1 cellular context compared by ENCODE assay signal in the genomic region with DNA sequence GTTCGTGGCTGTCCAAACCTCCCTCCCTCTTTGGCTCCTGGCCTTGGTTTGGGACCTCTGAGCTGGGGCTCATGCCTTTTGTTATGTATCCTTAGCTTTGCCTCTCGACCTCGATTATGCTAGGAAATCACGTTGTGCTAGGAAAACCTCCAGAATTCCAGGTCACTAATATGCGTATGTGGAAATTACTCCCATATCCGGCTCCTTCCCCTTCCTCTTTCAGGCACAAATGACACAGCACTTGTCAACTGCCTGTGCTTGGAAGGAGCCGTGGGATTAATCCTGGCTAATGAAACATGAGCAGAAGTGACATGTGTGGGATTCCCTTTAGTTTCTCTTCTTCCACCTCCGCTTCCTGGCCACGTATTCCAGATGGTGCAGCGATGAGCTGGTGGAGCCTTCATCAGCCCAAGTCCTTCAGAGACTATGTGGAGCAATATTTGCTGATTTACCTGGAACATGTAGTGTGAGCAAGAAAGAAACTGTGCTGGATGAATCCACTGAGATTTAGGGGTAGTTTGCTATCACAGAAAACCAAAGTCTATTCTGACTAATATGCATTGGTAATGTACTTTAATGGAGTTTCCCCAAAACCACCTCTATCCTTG.
TF ChIP-seq lines count a peak whose summit lies in the region.

No MANE protein-coding gene starts in this region.

TF ChIP-seq in neural cell, 6 proteins besides CTCF, POLR2A, EP300 and RAD21 (continued from another document):
- TF ChIP-seq, protein P1, sequence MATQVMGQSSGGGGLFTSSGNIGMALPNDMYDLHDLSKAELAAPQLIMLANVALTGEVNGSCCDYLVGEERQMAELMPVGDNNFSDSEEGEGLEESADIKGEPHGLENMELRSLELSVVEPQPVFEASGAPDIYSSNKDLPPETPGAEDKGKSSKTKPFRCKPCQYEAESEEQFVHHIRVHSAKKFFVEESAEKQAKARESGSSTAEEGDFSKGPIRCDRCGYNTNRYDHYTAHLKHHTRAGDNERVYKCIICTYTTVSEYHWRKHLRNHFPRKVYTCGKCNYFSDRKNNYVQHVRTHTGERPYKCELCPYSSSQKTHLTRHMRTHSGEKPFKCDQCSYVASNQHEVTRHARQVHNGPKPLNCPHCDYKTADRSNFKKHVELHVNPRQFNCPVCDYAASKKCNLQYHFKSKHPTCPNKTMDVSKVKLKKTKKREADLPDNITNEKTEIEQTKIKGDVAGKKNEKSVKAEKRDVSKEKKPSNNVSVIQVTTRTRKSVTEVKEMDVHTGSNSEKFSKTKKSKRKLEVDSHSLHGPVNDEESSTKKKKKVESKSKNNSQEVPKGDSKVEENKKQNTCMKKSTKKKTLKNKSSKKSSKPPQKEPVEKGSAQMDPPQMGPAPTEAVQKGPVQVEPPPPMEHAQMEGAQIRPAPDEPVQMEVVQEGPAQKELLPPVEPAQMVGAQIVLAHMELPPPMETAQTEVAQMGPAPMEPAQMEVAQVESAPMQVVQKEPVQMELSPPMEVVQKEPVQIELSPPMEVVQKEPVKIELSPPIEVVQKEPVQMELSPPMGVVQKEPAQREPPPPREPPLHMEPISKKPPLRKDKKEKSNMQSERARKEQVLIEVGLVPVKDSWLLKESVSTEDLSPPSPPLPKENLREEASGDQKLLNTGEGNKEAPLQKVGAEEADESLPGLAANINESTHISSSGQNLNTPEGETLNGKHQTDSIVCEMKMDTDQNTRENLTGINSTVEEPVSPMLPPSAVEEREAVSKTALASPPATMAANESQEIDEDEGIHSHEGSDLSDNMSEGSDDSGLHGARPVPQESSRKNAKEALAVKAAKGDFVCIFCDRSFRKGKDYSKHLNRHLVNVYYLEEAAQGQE (IDR thresholded peaks at IDR 0.05; ENCODE audit: borderline replicate concordance), result peak; percentile 65
